Comparison of ENCODE assay signal across 8 cellular contexts in genomic region chr1:226549937-226550670, GRCh38. TPM values are rescaled to one million over a fixed set of nuclear protein-coding genes. Genes with fewer than 3 reads are reported as not detected.
DNase-seq lines count a peak whose midpoint lies in the region; TF ChIP-seq lines count a peak whose summit lies in the region.

No MANE protein-coding gene starts in this region.

- H3K4me2 ChIP-seq in Loucy (ENCODE audit: low read depth, low read length, poor library complexity, severe bottlenecking), result no peak overlapping the region

- no peaks in the 10 kb centered on the region for H3K27me3 ChIP-seq in Loucy (ENCODE audit: insufficient read depth, low read length, poor library complexity, severe bottlenecking)

- H3K4me1 Mint-ChIP-seq in glutamatergic neuron (ENCODE audit: low read depth, unreplicated experiment) (peaks cover 25% of the 10 kb centered on the region), osteocyte (ENCODE audit: unreplicated experiment) (peaks cover 13% of the 10 kb centered on the region)

- H3K9ac ChIP-seq in Loucy (ENCODE audit: low read depth, low read length, poor library complexity, severe bottlenecking), result no peak overlapping the region

- H3K4me1 ChIP-seq in Loucy (ENCODE audit: insufficient read depth, low read length, poor library complexity, severe bottlenecking), result no peaks in the 10 kb centered on the region

- no peaks in the 10 kb centered on the region for H3K9me3 ChIP-seq in Loucy (ENCODE audit: insufficient read depth, low read depth, low read length)

- H3K27ac Mint-ChIP-seq in glutamatergic neuron (ENCODE audit: unreplicated experiment) (no peak overlapping the region), osteocyte (ENCODE audit: unreplicated experiment) (no peak overlapping the region)

- peaks cover 10% of the 10 kb centered on the region for H3K27me3 Mint-ChIP-seq in glutamatergic neuron (ENCODE audit: unreplicated experiment)
- H3K27me3 Mint-ChIP-seq in osteocyte (ENCODE audit: unreplicated experiment), result peaks cover 75% of the 10 kb centered on the region

- H3K36me3 ChIP-seq in Loucy (ENCODE audit: insufficient read depth, low read length), result no peaks in the 10 kb centered on the region

- no peaks in the 10 kb centered on the region for H3K9me2 ChIP-seq in Loucy (replicated peaks; ENCODE audit: low read depth, low read length)

- H2AFZ ChIP-seq in Loucy (ENCODE audit: low read length), result no peak overlapping the region

- H3K36me3 Mint-ChIP-seq in glutamatergic neuron (ENCODE audit: unreplicated experiment), result no peaks in the 10 kb centered on the region
- H3K36me3 Mint-ChIP-seq in osteocyte (ENCODE audit: unreplicated experiment), result no peaks in the 10 kb centered on the region

- H3K9me3 Mint-ChIP-seq in glutamatergic neuron (ENCODE audit: unreplicated experiment), result peaks cover 6% of the 10 kb centered on the region
- H3K9me3 Mint-ChIP-seq in osteocyte (ENCODE audit: unreplicated experiment), result no peaks in the 10 kb centered on the region

- H3K4me3 ChIP-seq in Loucy (ENCODE audit: low read length, poor library complexity, severe bottlenecking), result no peak overlapping the region

- no peaks in the 10 kb centered on the region for H3K79me2 ChIP-seq in Loucy (ENCODE audit: insufficient read depth, low read length)

- H3K4me3 Mint-ChIP-seq in glutamatergic neuron (ENCODE audit: unreplicated experiment) (peak overlapping the region; percentile 81), osteocyte (ENCODE audit: unreplicated experiment) (peak overlapping the region; percentile 57)

- H4K20me1 ChIP-seq in Loucy (ENCODE audit: insufficient read depth, low read length, poor library complexity, severe bottlenecking), result no peaks in the 10 kb centered on the region

- H3F3A ChIP-seq in Loucy (ENCODE audit: low read depth), result no peaks in the 10 kb centered on the region

- DNase-seq in NCI-H1417 (lab: John Stamatoyannopoulos, UW) (peak; percentile 39 to 63 (median 47)), NCI-H1417 treated with DMSO at 0.1 percent for 48 hours (lab: John Stamatoyannopoulos, UW) (no peak), glutamatergic neuron (peak; percentile 38), osteocyte (ENCODE audit: extremely low spot score, unreplicated experiment) (no peak), GM19238 (ENCODE audit: insufficient read length, low spot score) (no peak)
- peak; percentile 54 to 55 for DNase-seq in activated T-cell treated with anti-CD3 and anti-CD28 coated beads, Interleukin-2, amount 50 U/mL, for 48 hours
- no peak for DNase-seq in central memory CD4-positive, alpha-beta T cell

- TF ChIP-seq CTCF in Loucy (conservative IDR thresholded peaks at IDR 0.05; ENCODE audit: low read length), result peak; percentile 36; the same call in 1 of the 2 replicates
- no peak for TF ChIP-seq CTCF in glutamatergic neuron (IDR thresholded peaks at IDR 0.05; ENCODE audit: partially characterized antibody, unreplicated experiment)
- TF ChIP-seq CTCF in osteocyte (IDR thresholded peaks at IDR 0.05), result peak; percentile 11

RNA-seq across cellular contexts. Expression of gene STUM, which starts 1.5 kb away (rescaled TPM):
- total RNA-seq in glutamatergic neuron (ENCODE audit: unreplicated experiment) (11.0 TPM), osteocyte (0.34 and 0.35 TPM in 2 replicates)

Comparison
In these comparisons a context has a peak if more than half of its experiments do, and no peak if none do; other contexts are left out.
1. DNase-seq: peak in NCI-H1417 (3 of 3), activated T-cell treated with anti-CD3 and anti-CD28 coated beads, Interleukin-2, amount 50 U/mL, for 48 hours (2 of 2) and glutamatergic neuron (single experiment); none in NCI-H1417 treated with DMSO at 0.1 percent for 48 hours (single experiment), osteocyte (single experiment), GM19238 (single experiment) and central memory CD4-positive, alpha-beta T cell (single experiment).